ENCODE assay signal across 8 cellular contexts in the genomic region with DNA sequence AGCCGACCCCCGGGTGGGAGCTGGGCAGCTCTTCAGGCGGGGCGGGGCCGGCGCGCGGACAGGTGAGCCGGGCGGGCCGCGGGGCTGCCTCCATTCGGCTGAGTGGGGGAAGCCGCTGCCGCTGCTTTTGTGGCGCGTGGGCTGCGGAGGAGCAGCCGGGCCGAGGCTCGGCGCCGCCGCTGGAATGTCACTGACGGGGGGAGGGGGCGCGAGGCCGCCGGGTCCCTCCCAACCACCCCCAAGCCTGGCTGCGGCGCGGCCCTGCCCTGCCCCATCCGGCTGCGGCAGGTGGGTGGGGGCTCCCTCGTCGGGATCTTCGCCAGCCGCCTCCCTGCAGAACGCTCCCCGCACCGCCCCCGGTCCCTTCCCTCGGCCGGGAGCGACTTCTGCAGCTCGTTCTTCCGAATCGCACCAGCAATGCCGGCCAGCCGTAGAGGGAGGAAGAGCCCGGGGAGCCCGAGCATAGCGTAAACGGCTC. TPM values are rescaled to one million over a fixed set of nuclear protein-coding genes. Genes with fewer than 3 reads are reported as not detected.
DNase-seq lines count a peak whose midpoint lies in the region; ATAC-seq and TF ChIP-seq lines count a peak whose summit lies in the region.

No MANE protein-coding gene starts in this region.

- in situ Hi-C loops in gastrocnemius medialis (cut with MboI; ENCODE audit: low sequenced_read_pairs in 4 of 4), result no loop called here

- TF ChIP-seq CTCF in AG04449 (IDR thresholded peaks at IDR 0.05; ENCODE audit: insufficient read depth, low read length, missing control alignments) (no peak), gastrocnemius medialis (IDR thresholded peaks at IDR 0.05 in 4 of 5, conservative IDR thresholded peaks at IDR 0.05 in 1 of 5) (no peak)

- H3K4me1 ChIP-seq in NT2/D1 (ENCODE audit: insufficient read depth, insufficient read length) (peaks cover 5% of the 10 kb centered on the region), iPS-15b (ENCODE audit: control insufficient read depth, insufficient read depth, low read length) (peaks cover 25% of the 10 kb centered on the region), gastrocnemius medialis (peaks cover 45 to 49% of the 10 kb centered on the region in 2 donors)

- DNase-seq in AG04449 (ENCODE audit: low read depth, low spot score) (no peak), NT2/D1 (ENCODE audit: low read depth, low spot score) (peak; percentile 39), gastrocnemius medialis (peak in 1 of 2 donors; percentile 15), DMS153 (lab: John Stamatoyannopoulos, UW) (no peak)

- H3K36me3 ChIP-seq in NT2/D1 (ENCODE audit: insufficient read depth, insufficient read length, low read length) (peaks cover 20% of the 10 kb centered on the region), iPS-15b (ENCODE audit: control insufficient read depth, insufficient read depth, low read length) (no peaks in the 10 kb centered on the region), gastrocnemius medialis (no peaks in the 10 kb centered on the region)

- no peaks in the 10 kb centered on the region for H3K27me3 ChIP-seq in NT2/D1 (ENCODE audit: insufficient read depth, insufficient read length)
- H3K27me3 ChIP-seq in iPS-15b (ENCODE audit: control insufficient read depth, insufficient read depth, low read length), result peaks cover 9% of the 10 kb centered on the region
- no peaks in the 10 kb centered on the region for H3K27me3 ChIP-seq in gastrocnemius medialis

- intact Hi-C loops in gastrocnemius medialis (cut with DNase I; ENCODE audit: low total_unique reads), result loop anchor here (1.0 to 5.0 kb wide), 3 partner anchors 50 to 137 kb away; a partner anchor contains a TSS

- H3K9me3 ChIP-seq in NT2/D1 (ENCODE audit: insufficient read depth, low read length) (no peaks in the 10 kb centered on the region), iPS-15b (ENCODE audit: control insufficient read depth, insufficient read depth, low read length) (no peaks in the 10 kb centered on the region), gastrocnemius medialis (no peaks in the 10 kb centered on the region)

- CTCF ChIA-PET in AG04449 (lab: Yijun Ruan, JAX), result no interaction called here

- peak; percentile 33 for ATAC-seq in GM18502 (IDR thresholded peaks at IDR 0.05; ENCODE audit: poor library complexity, unreplicated experiment)
- ATAC-seq in HG02981 (IDR thresholded peaks at IDR 0.05; ENCODE audit: unreplicated experiment), result peak; percentile 36
- ATAC-seq in gastrocnemius medialis, result peak; percentile 46 to 55

- H3K9ac ChIP-seq in NT2/D1 (ENCODE audit: insufficient read length, low read depth) (peak overlapping the region; percentile 87), iPS-15b (ENCODE audit: low read depth, low read length) (peak overlapping the region; percentile 62)

- POLR2A ChIA-PET in AG04449 (lab: Yijun Ruan, JAX), result interaction anchor here (0.6 to 4.6 kb wide), 27 partner anchors 9 to 196 kb away, joined by 3 to 25 read pairs (median 5); a partner anchor contains a TSS

- TF ChIP-seq POLR2A in gastrocnemius medialis (IDR thresholded peaks at IDR 0.05), result peak in 1 of 2 donors; percentile 18

- H3K4me3 ChIP-seq in AG04449 (ENCODE audit: low read depth, low read length) (peak overlapping the region; percentile 78), NT2/D1 (ENCODE audit: insufficient read length, low read depth) (peak overlapping the region; percentile 80), iPS-15b (ENCODE audit: low read depth, low read length) (peak overlapping the region; percentile 84), gastrocnemius medialis (peak overlapping the region; percentile 74 to 100 (median 91))

- H3K27ac ChIP-seq in angular gyrus (ENCODE audit: low read depth, low read length) (peak overlapping the region; percentile 85), gastrocnemius medialis (peak overlapping the region; percentile 77 to 97 (median 92))

RNA-seq across cellular contexts. Expression of a gene that starts 0.4 kb away (rescaled TPM):
- total RNA-seq in gastrocnemius medialis, result 10 to 100 TPM; 30.2 to 41.5 (median 33.0) TPM

RNA-seq across cellular contexts. Expression of a gene that starts 48.3 kb away (rescaled TPM):
- 10 to 100 TPM; 31.4 to 56.7 (median 32.7) TPM for total RNA-seq in gastrocnemius medialis
